Comparison of ENCODE assay signal across 22 cellular contexts in the genomic region with DNA sequence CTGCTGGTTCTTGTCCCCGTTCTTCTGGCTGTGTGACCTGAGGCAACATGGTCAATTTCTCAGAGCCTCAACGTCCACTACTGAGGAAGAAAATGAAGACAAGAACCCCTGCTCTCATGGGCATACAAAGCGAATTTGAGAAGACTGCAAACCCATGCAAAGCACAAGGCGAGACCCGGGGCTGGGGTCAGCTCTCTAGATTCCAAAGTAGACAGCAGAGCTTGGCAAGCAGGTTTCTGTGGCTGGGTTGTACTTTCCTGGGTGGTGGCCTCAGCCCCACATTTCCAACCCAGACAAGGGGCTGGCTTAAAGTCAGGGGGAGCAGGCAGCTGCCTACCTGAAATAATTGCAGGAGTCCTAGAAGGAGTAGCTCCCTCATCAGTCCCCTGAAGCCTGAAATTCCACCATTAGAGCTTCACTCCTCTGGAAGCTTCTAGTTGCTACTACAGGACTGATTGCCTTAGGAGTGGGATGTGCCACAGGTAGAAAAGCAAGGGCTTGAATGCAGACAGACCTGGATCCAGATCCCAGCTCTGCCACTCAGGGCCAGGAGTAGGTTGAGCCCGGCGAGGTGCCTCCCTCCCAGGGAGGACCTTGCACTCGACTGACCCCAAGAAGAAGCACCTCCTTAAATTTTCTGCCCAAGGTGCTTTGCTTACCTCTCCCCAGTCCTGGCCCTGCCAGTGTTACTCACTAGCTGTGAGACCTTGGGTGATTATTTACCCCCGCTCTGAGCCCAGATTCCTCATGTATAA.
"Had no signal": no experiment of that assay in that cellular context is flagged by ENCODE, and none has a peak within 500 bp of the region (broad histone marks: within the 10 kb centered on the region; RNA-seq: fewer than 3 reads in every experiment).

No MANE protein-coding gene starts in this region.

- H3K27ac ChIP-seq: colonic mucosa, epithelial cell of prostate, esophagus squamous epithelium, gastrocnemius medialis, heart right ventricle, left lung, lower lobe of right lung had no signal

- H3K4me3 ChIP-seq: colonic mucosa, esophagus squamous epithelium, gastrocnemius medialis, heart right ventricle, left lung, lower lobe of right lung had no signal

- H3K27me3 ChIP-seq: colonic mucosa had no signal

- DNase-seq: colonic mucosa; cortex of kidney; effector CD8-positive, alpha-beta T cell; effector memory CD8-positive, alpha-beta T cell; endodermal cell; erythroblast; esophagus squamous epithelium; foreskin fibroblast; foreskin melanocyte; gastrocnemius medialis; glutamatergic neuron; head of caudate nucleus; heart right ventricle; hippocampal formation; left cardiac atrium; left lung; left ventricle myocardium superior; lower lobe of right lung; mesenchymal stem cell; midbrain had no signal

- ATAC-seq: effector memory CD8-positive, alpha-beta T cell; esophagus mucosa; heart right ventricle; left cardiac atrium; left lung; left ventricle myocardium superior; lower lobe of right lung had no signal

- H3K36me3 ChIP-seq: colonic mucosa, esophagus squamous epithelium, gastrocnemius medialis, heart right ventricle, left lung, lower lobe of right lung had no signal

- H3K9me3 ChIP-seq: colonic mucosa, esophagus squamous epithelium, gastrocnemius medialis, heart right ventricle, left lung, lower lobe of right lung had no signal

- H3K4me1 ChIP-seq: colonic mucosa, esophagus squamous epithelium, gastrocnemius medialis, heart right ventricle, left lung, lower lobe of right lung had no signal
